In the genomic region with DNA sequence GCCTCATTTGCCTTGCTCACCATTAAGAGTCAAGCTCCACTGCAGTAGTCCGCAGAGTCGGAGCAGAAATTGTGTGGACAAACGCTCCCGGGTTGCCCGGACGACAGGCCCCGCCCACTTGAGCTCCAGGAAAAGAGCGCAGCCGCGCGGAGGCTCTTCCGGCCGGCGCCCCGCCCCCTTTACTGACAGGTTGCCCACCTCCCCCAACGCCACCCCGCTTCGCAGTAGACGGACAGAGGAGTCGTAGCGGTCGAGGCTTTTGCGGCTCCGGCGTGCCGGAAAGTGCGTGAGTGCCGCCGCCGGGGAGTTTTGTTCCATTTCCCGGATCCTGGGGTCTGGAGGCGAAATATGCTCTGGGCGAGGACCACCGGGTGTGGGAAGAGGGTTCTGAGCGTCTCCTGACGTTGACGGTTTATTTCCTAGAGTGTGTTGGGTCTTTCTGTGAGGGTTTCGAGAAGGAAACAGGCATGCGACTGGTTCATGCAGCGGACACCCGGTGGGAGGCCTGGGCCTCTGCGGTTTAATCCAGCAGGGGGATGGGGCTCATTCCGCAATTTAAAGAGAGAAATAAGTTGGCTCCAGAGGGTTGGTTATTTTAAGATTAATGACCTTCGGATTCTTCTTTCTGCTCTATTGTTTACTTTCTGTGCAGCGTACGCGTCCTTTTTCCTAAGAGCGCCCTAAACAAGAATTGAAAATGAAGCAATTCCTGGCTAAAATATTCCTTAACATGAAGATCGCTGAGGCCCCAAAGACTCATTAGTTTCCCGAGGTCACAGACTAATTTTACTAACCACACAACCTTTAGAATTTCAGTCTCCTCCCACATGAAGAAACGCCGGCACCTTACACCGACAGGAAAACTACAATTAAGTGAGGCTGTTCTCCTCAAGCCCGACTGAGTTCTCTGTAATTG, we compare ENCODE assay signal across 8 cellular contexts. TPM values are rescaled to one million over a fixed set of nuclear protein-coding genes. Genes with fewer than 3 reads are reported as not detected.
DNase-seq lines count a peak whose midpoint lies in the region; ATAC-seq and TF ChIP-seq lines count a peak whose summit lies in the region.

A gene with protein sequence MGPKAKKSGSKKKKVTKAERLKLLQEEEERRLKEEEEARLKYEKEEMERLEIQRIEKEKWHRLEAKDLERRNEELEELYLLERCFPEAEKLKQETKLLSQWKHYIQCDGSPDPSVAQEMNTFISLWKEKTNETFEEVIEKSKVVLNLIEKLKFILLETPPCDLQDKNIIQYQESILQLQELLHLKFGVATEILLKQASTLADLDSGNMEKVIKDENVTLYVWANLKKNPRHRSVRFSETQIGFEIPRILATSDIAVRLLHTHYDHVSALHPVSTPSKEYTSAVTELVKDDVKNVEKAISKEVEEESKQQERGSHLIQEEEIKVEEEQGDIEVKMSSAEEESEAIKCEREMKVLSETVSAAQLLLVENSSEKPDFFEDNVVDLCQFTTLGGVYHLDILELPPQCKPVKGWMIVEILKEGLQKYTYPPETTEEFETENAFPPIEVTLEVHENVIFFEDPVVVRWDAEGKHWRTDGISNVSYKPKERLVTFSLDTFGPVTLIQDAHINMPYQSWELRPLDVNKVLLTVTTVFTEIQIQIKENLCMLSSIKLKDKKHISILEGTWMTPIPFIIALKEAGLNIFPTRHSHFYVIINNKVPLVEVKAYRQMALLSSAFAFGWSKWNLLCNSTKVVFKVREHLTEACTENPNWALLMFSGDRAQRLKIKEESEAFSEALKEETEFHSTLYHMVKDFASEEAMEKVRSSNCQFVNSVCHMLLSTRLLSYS (minus strand): TSS at position 105 of the 916 bp plus-strand sequence. CDS start 82 bp downstream, at position 23.
Gene ETFRF1, plus strand, starts transcription at position 182 of the 916 bp plus-strand sequence. CDS start 8,720 bp downstream, outside the sequence.

- H3K4me1 ChIP-seq in testis: peaks cover 10% of the 10 kb centered on the region

- peak within 1 kb of the TSS; percentile 94 for H3K27ac Mint-ChIP-seq in activated naive CD8-positive, alpha-beta T cell treated with anti-CD3 and anti-CD28 coated beads for 36 hours
- H3K27ac Mint-ChIP-seq in glutamatergic neuron (ENCODE audit: unreplicated experiment): peak within 1 kb of the TSS; percentile 97

- H3K4me3 Mint-ChIP-seq in activated naive CD8-positive, alpha-beta T cell treated with anti-CD3 and anti-CD28 coated beads for 36 hours: peak within 1 kb of the TSS; percentile 87
- H3K4me3 Mint-ChIP-seq in glutamatergic neuron (ENCODE audit: unreplicated experiment): peak within 1 kb of the TSS; percentile 96

- peak within 1 kb of the TSS; percentile 87 to 92 for H3K27ac ChIP-seq in testis

- H3K27me3 Mint-ChIP-seq in activated naive CD8-positive, alpha-beta T cell treated with anti-CD3 and anti-CD28 coated beads for 36 hours: no peaks in the 10 kb centered on the region
- peaks cover 6% of the 10 kb centered on the region for H3K27me3 Mint-ChIP-seq in glutamatergic neuron (ENCODE audit: unreplicated experiment)

- peak; percentile 98 for ATAC-seq in HG02642 (IDR thresholded peaks at IDR 0.05; ENCODE audit: poor library complexity, unreplicated experiment)
- peak; percentile 98 for ATAC-seq in omental fat pad (ENCODE audit: low FRiP score)

- TF ChIP-seq CTCF in glutamatergic neuron (IDR thresholded peaks at IDR 0.05; ENCODE audit: partially characterized antibody, unreplicated experiment) (no peak), omental fat pad (IDR thresholded peaks at IDR 0.05) (no peak), testis (IDR thresholded peaks at IDR 0.05) (no peak)

- no peaks in the 10 kb centered on the region for H3K9me3 Mint-ChIP-seq in activated naive CD8-positive, alpha-beta T cell treated with anti-CD3 and anti-CD28 coated beads for 36 hours
- H3K9me3 Mint-ChIP-seq in glutamatergic neuron (ENCODE audit: unreplicated experiment): peaks cover 1% of the 10 kb centered on the region

- H3K27me3 ChIP-seq in testis: no peaks in the 10 kb centered on the region

- peaks cover 9% of the 10 kb centered on the region for H3K36me3 Mint-ChIP-seq in activated naive CD8-positive, alpha-beta T cell treated with anti-CD3 and anti-CD28 coated beads for 36 hours
- no peaks in the 10 kb centered on the region for H3K36me3 Mint-ChIP-seq in glutamatergic neuron (ENCODE audit: unreplicated experiment)

- peak within 1 kb of the TSS; percentile 61 to 88 for H3K4me3 ChIP-seq in testis

- DNase-seq in NCI-H1105 (lab: John Stamatoyannopoulos, UW) (peak; percentile 99), SKM-1 (lab: John Stamatoyannopoulos, UW; ENCODE audit: unreplicated experiment) (peak; percentile 68), glutamatergic neuron (peak; percentile 99), omental fat pad (ENCODE audit: low spot score) (peak; percentile 97), testis (peak; percentile 99)
- peak; percentile 96 for DNase-seq in activated naive CD8-positive, alpha-beta T cell treated with anti-CD3 and anti-CD28 coated beads for 36 hours

- TF ChIP-seq POLR2A in GM10847 (IDR thresholded peaks at IDR 0.05; ENCODE audit: extremely low read depth, insufficient read length): peak; percentile 73
- peak; percentile 56 for TF ChIP-seq POLR2A in testis (IDR thresholded peaks at IDR 0.05)

- H3K36me3 ChIP-seq in testis (ENCODE audit: low read depth, missing control alignments): no peaks in the 10 kb centered on the region

- H3K4me1 Mint-ChIP-seq in activated naive CD8-positive, alpha-beta T cell treated with anti-CD3 and anti-CD28 coated beads for 36 hours: peaks cover 21% of the 10 kb centered on the region
- H3K4me1 Mint-ChIP-seq in glutamatergic neuron (ENCODE audit: low read depth, unreplicated experiment): peaks cover 3% of the 10 kb centered on the region

- 0 to 1% methylated on average over 30 to 54 of the region's 54 CpGs for WGBS in testis, 2 donors

- intact Hi-C loops in testis (cut with DNase I; ENCODE audit: low total_unique reads): no loop called here

- H3K9me3 ChIP-seq in testis: no peaks in the 10 kb centered on the region

RNA-seq across cellular contexts. Expression of the first gene that starts in this region (rescaled TPM):
- total RNA-seq in activated naive CD8-positive, alpha-beta T cell treated with anti-CD3 and anti-CD28 coated beads for 36 hours: not detected
- total RNA-seq in glutamatergic neuron (ENCODE audit: unreplicated experiment) (0.76 TPM), omental fat pad (1 to 10 TPM in 1 of 4 donors, under 1 TPM in 2, not detected in 1; 0.47 to 3.5 (median 0.56) TPM), testis (10 to 100 TPM; 10.1 to 21.0 TPM)
- polyA plus RNA-seq in testis (ENCODE audit: insufficient read depth, low read depth, low replicate concordance): 22.6 TPM

RNA-seq across cellular contexts. Expression of gene ETFRF1, which starts in this region (rescaled TPM):
- 10 to 100 TPM; 13.0 to 13.1 TPM for total RNA-seq in activated naive CD8-positive, alpha-beta T cell treated with anti-CD3 and anti-CD28 coated beads for 36 hours
- total RNA-seq in glutamatergic neuron (ENCODE audit: unreplicated experiment): 14.9 TPM
- 10 to 100 TPM; 21.3 to 54.5 (median 33.9) TPM for total RNA-seq in omental fat pad
- total RNA-seq in testis: 10 to 100 TPM; 47.6 to 63.3 TPM
- polyA plus RNA-seq in testis (ENCODE audit: insufficient read depth, low read depth, low replicate concordance): 84.9 TPM

Comparison
In these comparisons a context has a peak if more than half of its experiments do, and no peak if none do; other contexts are left out.
1. Peak in every context shown above with its lines: DNase-seq, ATAC-seq, H3K4me3 ChIP-seq and H3K27ac ChIP-seq.